ENCODE assay signal across 21 cellular contexts in the genomic region with DNA sequence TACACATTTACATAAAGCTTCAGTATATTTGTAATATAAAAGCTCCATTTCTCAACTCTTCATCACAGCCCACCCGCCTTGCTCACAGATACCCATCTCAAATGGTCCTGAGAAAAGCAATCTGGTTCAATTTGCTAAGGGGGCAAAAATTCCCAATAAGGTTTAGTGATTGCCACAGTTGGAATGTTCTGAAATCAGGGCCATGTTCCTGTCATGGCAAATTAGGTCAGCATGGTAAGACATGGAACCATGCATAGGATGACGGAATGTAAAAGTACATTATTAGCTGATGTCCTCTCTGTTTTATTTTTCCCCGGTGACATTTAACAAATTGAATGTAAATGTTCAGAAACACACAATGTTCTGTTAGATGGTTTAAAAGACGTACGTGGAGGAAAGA.
"Had no signal": no experiment of that assay in that cellular context is flagged by ENCODE, and none has a peak within 500 bp of the region (broad histone marks: within the 10 kb centered on the region; RNA-seq: fewer than 3 reads in every experiment).

No MANE protein-coding gene starts in this region.

- ATAC-seq: effector memory CD8-positive, alpha-beta T cell; esophagus mucosa; gastrocnemius medialis; heart right ventricle; left cardiac atrium; left lung; left ventricle myocardium superior; lower lobe of right lung had no signal

- DNase-seq: colonic mucosa; cortex of kidney; effector CD8-positive, alpha-beta T cell; effector memory CD8-positive, alpha-beta T cell; endodermal cell; erythroblast; esophagus squamous epithelium; foreskin fibroblast; foreskin melanocyte; gastrocnemius medialis; glutamatergic neuron; head of caudate nucleus; heart right ventricle; hippocampal formation; left cardiac atrium; left lung; left ventricle myocardium superior; lower lobe of right lung; mesenchymal stem cell; midbrain had no signal
